Comparison of ENCODE assay signal across 1 cellular context in genomic region chrX:134792077-134792476, GRCh38.
A peak's percentile ranks its signal among the peaks of the same experiment; 100 is the strongest.
TF ChIP-seq lines count a peak whose summit lies in the region.

No MANE protein-coding gene starts in this region.

TF ChIP-seq in K562, 482 proteins besides CTCF, POLR2A, EP300 and RAD21 (continued from another document):
- TF ChIP-seq ATF3 (IDR thresholded peaks at IDR 0.05) (peak; percentile 58), ATF3 (CRISPR knock-in tag; conservative IDR thresholded peaks at IDR 0.05) (no peak), SPI1 (IDR thresholded peaks at IDR 0.05; ENCODE audit: borderline replicate concordance, low read depth, low read length) (no peak), MEIS2 (IDR thresholded peaks at IDR 0.05; ENCODE audit: partially characterized antibody) (peak; percentile 32), FOSL1 (tag; conservative IDR thresholded peaks at IDR 0.05) (peak; percentile 73), NRF1 (conservative IDR thresholded peaks at IDR 0.05 in 1 of 2, IDR thresholded peaks at IDR 0.05 in 1 of 2) (no peak), GATAD2A (IDR thresholded peaks at IDR 0.05) (no peak), E2F3 (CRISPR knock-in tag; IDR thresholded peaks at IDR 0.05) (no peak), JUN (IDR thresholded peaks at IDR 0.05; ENCODE audit: borderline replicate concordance, low read depth, low read length) (peak; percentile 65), JUN (CRISPR knock-in tag; IDR thresholded peaks at IDR 0.05; ENCODE audit: borderline replicate concordance) (no peak), ZNF282 (CRISPR knock-in tag; IDR thresholded peaks at IDR 0.05) (no peak), ARID1B (IDR thresholded peaks at IDR 0.05) (peak; percentile 45), ZNF175 (CRISPR knock-in tag; IDR thresholded peaks at IDR 0.05; ENCODE audit: low read depth) (no peak), SMARCE1 (IDR thresholded peaks at IDR 0.05) (peak; percentile 39; the same call in 1 of the 2 replicates), FOXK1 (CRISPR knock-in tag; IDR thresholded peaks at IDR 0.05; ENCODE audit: borderline replicate concordance) (no peak), NR3C1 (CRISPR knock-in tag; IDR thresholded peaks at IDR 0.05) (no peak), RFX1 (IDR thresholded peaks at IDR 0.05) (peak; percentile 40; the same call in 1 of the 2 replicates), NCOA6 (IDR thresholded peaks at IDR 0.05) (no peak), IRF2 (CRISPR knock-in tag; IDR thresholded peaks at IDR 0.05) (no peak), SOX6 (IDR thresholded peaks at IDR 0.05) (peak; percentile 56; the same call in 1 of the 2 replicates)
- TF ChIP-seq, protein P1, sequence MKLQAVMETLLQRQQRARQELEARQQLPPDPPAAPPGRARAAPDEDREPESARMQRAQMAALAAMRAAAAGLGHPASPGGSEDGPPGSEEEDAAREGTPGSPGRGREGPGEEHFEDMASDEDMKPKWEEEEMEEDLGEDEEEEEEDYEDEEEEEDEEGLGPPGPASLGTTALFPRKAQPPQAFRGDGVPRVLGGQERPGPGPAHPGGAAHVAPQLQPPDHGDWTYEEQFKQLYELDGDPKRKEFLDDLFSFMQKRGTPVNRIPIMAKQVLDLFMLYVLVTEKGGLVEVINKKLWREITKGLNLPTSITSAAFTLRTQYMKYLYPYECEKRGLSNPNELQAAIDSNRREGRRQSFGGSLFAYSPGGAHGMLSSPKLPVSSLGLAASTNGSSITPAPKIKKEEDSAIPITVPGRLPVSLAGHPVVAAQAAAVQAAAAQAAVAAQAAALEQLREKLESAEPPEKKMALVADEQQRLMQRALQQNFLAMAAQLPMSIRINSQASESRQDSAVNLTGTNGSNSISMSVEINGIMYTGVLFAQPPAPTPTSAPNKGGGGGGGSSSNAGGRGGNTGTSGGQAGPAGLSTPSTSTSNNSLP (IDR thresholded peaks at IDR 0.05; ENCODE audit: borderline replicate concordance, low read depth, low read length), result no peak
- TF ChIP-seq, protein P2, sequence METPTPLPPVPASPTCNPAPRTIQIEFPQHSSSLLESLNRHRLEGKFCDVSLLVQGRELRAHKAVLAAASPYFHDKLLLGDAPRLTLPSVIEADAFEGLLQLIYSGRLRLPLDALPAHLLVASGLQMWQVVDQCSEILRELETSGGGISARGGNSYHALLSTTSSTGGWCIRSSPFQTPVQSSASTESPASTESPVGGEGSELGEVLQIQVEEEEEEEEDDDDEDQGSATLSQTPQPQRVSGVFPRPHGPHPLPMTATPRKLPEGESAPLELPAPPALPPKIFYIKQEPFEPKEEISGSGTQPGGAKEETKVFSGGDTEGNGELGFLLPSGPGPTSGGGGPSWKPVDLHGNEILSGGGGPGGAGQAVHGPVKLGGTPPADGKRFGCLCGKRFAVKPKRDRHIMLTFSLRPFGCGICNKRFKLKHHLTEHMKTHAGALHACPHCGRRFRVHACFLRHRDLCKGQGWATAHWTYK (CRISPR knock-in tag; IDR thresholded peaks at IDR 0.05), result no peak
